ENCODE assay signal across 8 cellular contexts in genomic region chr17:49575524-49576120, GRCh38. TPM values are rescaled to one million over a fixed set of nuclear protein-coding genes. Genes with fewer than 3 reads are reported as not detected.
DNase-seq lines count a peak whose midpoint lies in the region; TF ChIP-seq lines count a peak whose summit lies in the region.

NXPH3 (plus strand) TSS chr17:49575871; CDS start chr17:49576220, 349 bp downstream.

- peaks cover 6 to 39% of the 10 kb centered on the region in 2 donors for H3K4me1 ChIP-seq in muscle layer of duodenum (ENCODE audit: control insufficient read depth in 1 of 2, insufficient read depth in 2 of 2, low read length in 2 of 2)

- no peaks in the 10 kb centered on the region for H3K36me3 Mint-ChIP-seq in endothelial cell (ENCODE audit: low read depth, unreplicated experiment)

- H3K36me3 ChIP-seq in muscle layer of duodenum (ENCODE audit: control insufficient read depth in 1 of 2, insufficient read depth in 2 of 2, low read length in 2 of 2), result no peaks in the 10 kb centered on the region

- TF ChIP-seq CTCF in endothelial cell (IDR thresholded peaks at IDR 0.05; ENCODE audit: unreplicated experiment), result peak; percentile 79

- H3K9me3 Mint-ChIP-seq in endothelial cell (ENCODE audit: unreplicated experiment), result no peaks in the 10 kb centered on the region

- H3K4me1 Mint-ChIP-seq in endothelial cell (ENCODE audit: unreplicated experiment), result peaks cover 16% of the 10 kb centered on the region

- peaks cover 21% of the 10 kb centered on the region for H3K27me3 Mint-ChIP-seq in endothelial cell (ENCODE audit: unreplicated experiment)

- DNase-seq in DMS79 (lab: John Stamatoyannopoulos, UW) (peak; percentile 31), DMS79 treated with DMSO at 0.1 percent for 48 hours (lab: John Stamatoyannopoulos, UW) (no peak), NCI-H2227 (lab: John Stamatoyannopoulos, UW; ENCODE audit: unreplicated experiment) (peak; percentile 79), endothelial cell (ENCODE audit: low spot score) (peak; percentile 90), foreskin melanocyte (no peak)
- DNase-seq in activated CD8-positive, alpha-beta memory T cell treated with anti-CD3 and anti-CD28 coated beads for 24 hours, result peak; percentile 88
- DNase-seq in stimulated activated naive CD4-positive, alpha-beta T cell treated with Interleukin-2 at 50 U/mL for 16 hours (lab: John Stamatoyannopoulos, UW), result peak; percentile 47

- H3K4me3 ChIP-seq in muscle layer of duodenum (ENCODE audit: low read depth in 1 of 2, low read length in 2 of 2), result peak within 1 kb of the TSS; percentile 52 to 93

- H3K4me3 Mint-ChIP-seq in endothelial cell (ENCODE audit: unreplicated experiment), result peak within 1 kb of the TSS; percentile 92

- H3K9me3 ChIP-seq in muscle layer of duodenum (ENCODE audit: control insufficient read depth in 1 of 2, low read length in 2 of 2), result no peaks in the 10 kb centered on the region

- no peak within 1 kb of the TSS for H3K27ac Mint-ChIP-seq in endothelial cell (ENCODE audit: unreplicated experiment)

- H3K27me3 ChIP-seq in muscle layer of duodenum (ENCODE audit: low read depth, low read length), result peaks cover 9% of the 10 kb centered on the region

- no peak within 1 kb of the TSS for H3K27ac ChIP-seq in muscle layer of duodenum (ENCODE audit: low read length)

RNA-seq across cellular contexts. Expression of gene NXPH3, which starts in this region (rescaled TPM):
- total RNA-seq in endothelial cell (ENCODE audit: unreplicated experiment), result 6.6 TPM

Comparison
In these comparisons a context has a peak if more than half of its experiments do, and no peak if none do; other contexts are left out.
1. DNase-seq: peak in DMS79 (single experiment), NCI-H2227 (single experiment), activated CD8-positive, alpha-beta memory T cell treated with anti-CD3 and anti-CD28 coated beads for 24 hours (single experiment), endothelial cell (single experiment) and stimulated activated naive CD4-positive, alpha-beta T cell treated with Interleukin-2 at 50 U/mL for 16 hours (single experiment); none in DMS79 treated with DMSO at 0.1 percent for 48 hours (single experiment) and foreskin melanocyte (single experiment).